10 cellular contexts compared by ENCODE assay signal in the genomic region with DNA sequence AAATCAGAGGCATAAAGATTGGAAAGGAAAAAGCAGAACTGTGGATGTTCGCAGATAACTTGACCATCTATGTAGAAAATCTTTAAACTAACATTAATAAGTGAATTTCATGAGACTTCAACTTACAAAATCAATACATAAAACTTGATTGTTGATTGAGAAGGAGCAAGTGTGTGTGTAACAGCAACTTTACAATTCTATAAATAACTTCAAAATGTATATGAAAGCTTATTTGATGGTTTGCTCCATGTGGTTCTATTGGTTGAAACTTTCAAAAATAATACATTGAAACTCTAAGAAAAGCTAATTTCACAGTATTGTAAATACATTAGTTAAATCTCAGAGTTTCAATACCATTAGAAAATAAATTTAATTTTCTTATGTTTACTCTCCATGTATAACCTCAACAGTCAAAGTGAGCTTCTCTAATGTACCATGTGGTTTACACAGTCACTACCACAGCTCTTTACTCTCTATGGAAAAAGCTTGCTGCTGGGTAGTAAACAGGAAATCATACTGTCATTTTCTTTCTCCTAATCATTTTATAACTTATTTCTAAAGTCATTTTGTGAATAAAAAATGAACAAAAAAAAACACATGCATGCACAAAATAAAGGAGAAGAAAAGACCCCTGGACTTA. TPM values are rescaled to one million over a fixed set of nuclear protein-coding genes. Genes with fewer than 3 reads are reported as not detected.
DNase-seq lines count a peak whose midpoint lies in the region; ATAC-seq lines count a peak whose summit lies in the region.
"Had no signal": no experiment of that assay in that cellular context is flagged by ENCODE, and none has a peak within 500 bp of the region (broad histone marks: within the 10 kb centered on the region; RNA-seq: fewer than 3 reads in every experiment).

No MANE protein-coding gene starts in this region.

- peak overlapping the region; percentile 19 for H3K27ac ChIP-seq in effector memory CD4-positive, alpha-beta T cell (ENCODE audit: insufficient read depth, low read length, poor library complexity, severe bottlenecking)

- H3K4me1 ChIP-seq in effector memory CD4-positive, alpha-beta T cell (ENCODE audit: control insufficient read depth, insufficient read depth, low read length, poor library complexity, severe bottlenecking), result peaks cover 17% of the 10 kb centered on the region

- no peaks in the 10 kb centered on the region for H3K27me3 ChIP-seq in effector memory CD4-positive, alpha-beta T cell (replicated peaks; ENCODE audit: control insufficient read depth, insufficient read depth, low read length, poor library complexity, severe bottlenecking)

- in situ Hi-C loops in KBM-7 (cut with MboI; ENCODE audit: low pct_unique_long_range_greater_than_20kb, low sequenced_read_pairs), result no loop called here

- no peaks in the 10 kb centered on the region for H3K36me3 ChIP-seq in effector memory CD4-positive, alpha-beta T cell (ENCODE audit: control insufficient read depth, insufficient read depth, low read length)

- H3K4me3 ChIP-seq in effector memory CD4-positive, alpha-beta T cell (ENCODE audit: insufficient read depth, low read depth, low read length, poor library complexity, severe bottlenecking), result no peak overlapping the region

- no peak for DNase-seq in effector memory CD4-positive, alpha-beta T cell
- DNase-seq in NCI-H1092 treated with DMSO at 0.1 percent for 48 hours (lab: John Stamatoyannopoulos, UW), result no peak
- no peak for DNase-seq in KBM-7
- DNase-seq in cerebellum (ENCODE audit: low spot score), result no peak
- DNase-seq: hypothalamus; NK-92 treated with Interleukin-12 subunit alpha and Interleukin-12 subunit beta, amount 100 ng/mL, for 24 hours had no signal

- peak; percentile 96 for ATAC-seq in GM18502 (IDR thresholded peaks at IDR 0.05; ENCODE audit: poor library complexity, unreplicated experiment)
- ATAC-seq in GM21526 (IDR thresholded peaks at IDR 0.05; ENCODE audit: low FRiP score, unreplicated experiment), result peak; percentile 84
- peak; percentile 80 for ATAC-seq in HG03342 (IDR thresholded peaks at IDR 0.05; ENCODE audit: unreplicated experiment)
- no peak for ATAC-seq in GM19452 (IDR thresholded peaks at IDR 0.05; ENCODE audit: unreplicated experiment)

- H3K9me3 ChIP-seq in effector memory CD4-positive, alpha-beta T cell (ENCODE audit: control insufficient read depth, low read length), result no peaks in the 10 kb centered on the region

RNA-seq across cellular contexts. Expression of a gene that starts 12.0 kb away (rescaled TPM):
- total RNA-seq in cerebellum, result 141 TPM
